In genomic region chr1:167520711-167521206, GRCh38 we compare ENCODE assay signal across 23 cellular contexts. TPM values are rescaled to one million over a fixed set of nuclear protein-coding genes. Genes with fewer than 3 reads are reported as not detected.
DNase-seq lines count a peak whose midpoint lies in the region; ATAC-seq, FAIRE-seq and TF ChIP-seq lines count a peak whose summit lies in the region.
"Had no signal": no experiment of that assay in that cellular context is flagged by ENCODE, and none has a peak within 500 bp of the region (broad histone marks: within the 10 kb centered on the region; RNA-seq: fewer than 3 reads in every experiment).

No MANE protein-coding gene starts in this region.

- H3K4me3 ChIP-seq in DOHH2 (ENCODE audit: low read length) (no peak overlapping the region), LNCaP clone FGC (ENCODE audit: low read depth, low read length) (no peak overlapping the region), kidney (ENCODE audit: low read length in 2 of 2) (no peak overlapping the region), left lung (no peak overlapping the region), breast epithelium (no peak overlapping the region), tibial nerve (no peak overlapping the region)
- H3K4me3 ChIP-seq: coronary artery had no signal

- intact Hi-C loops in kidney (cut with DNase I), result no loop called here
- intact Hi-C loops in left lung (cut with DNase I), result loop anchor here in 1 of 2 donors (10.0 kb wide), 1 partner anchor 446 kb away; no protein-coding TSS in a partner anchor
- intact Hi-C loops in Right ventricle myocardium superior (cut with DNase I), result no loop called here
- intact Hi-C loops in breast epithelium (cut with DNase I; ENCODE audit: low total_unique reads), result no loop called here

- H3K4me2 ChIP-seq in DOHH2 (ENCODE audit: low read length), result no peak overlapping the region
- H3K4me2 ChIP-seq: KMS-11 had no signal

- H3K9me3 Mint-ChIP-seq in WTC11, result peaks cover 5% of the 10 kb centered on the region; the same call in 1 of the 2 replicates
- H3K9me3 Mint-ChIP-seq: activated CD8-positive, alpha-beta T cell treated with anti-CD3 and anti-CD28 coated beads for 36 hours; CD4-positive, CD25-positive, alpha-beta regulatory T cell had no signal

- TF ChIP-seq CTCF in DOHH2 (IDR thresholded peaks at IDR 0.05; ENCODE audit: low read depth, low read length, poor library complexity, severe bottlenecking) (peak; percentile 25), LNCaP clone FGC (IDR thresholded peaks at IDR 0.05; ENCODE audit: control insufficient read depth, extremely low read depth, insufficient read depth) (peak; percentile 32), WTC11 (IDR thresholded peaks at IDR 0.05) (no peak), kidney (IDR thresholded peaks at IDR 0.05; ENCODE audit: borderline replicate concordance, extremely low read depth, insufficient read depth) (peak; percentile 45), left lung (IDR thresholded peaks at IDR 0.05) (no peak), breast epithelium (IDR thresholded peaks at IDR 0.05) (no peak), tibial nerve (IDR thresholded peaks at IDR 0.05) (no peak)

- ATAC-seq in WTC11, result 0 out of 2 replicates have a peak, but pooled peaks have one; percentile 39
- no peak for ATAC-seq in left lung
- ATAC-seq in Right ventricle myocardium superior (ENCODE audit: poor library complexity), result no peak
- ATAC-seq: activated CD8-positive, alpha-beta T cell treated with anti-CD3 and anti-CD28 coated beads for 36 hours had no signal

- no peak for FAIRE-seq in kidney (lab: Jason Lieb, UNC)
- FAIRE-seq: urothelium cell line had no signal

- H3K9me2 ChIP-seq in DOHH2 (replicated peaks; ENCODE audit: control insufficient read depth, low read length), result no peaks in the 10 kb centered on the region

- no peaks in the 10 kb centered on the region for H3K36me3 Mint-ChIP-seq in WTC11

- H3K27me3 ChIP-seq in DOHH2 (ENCODE audit: control insufficient read depth, low read length) (no peaks in the 10 kb centered on the region), left lung (no peaks in the 10 kb centered on the region), breast epithelium (no peaks in the 10 kb centered on the region), tibial nerve (no peaks in the 10 kb centered on the region)

- no peak for TF ChIP-seq EP300 in tibial nerve (IDR thresholded peaks at IDR 0.05)

- H3K4me3 Mint-ChIP-seq in WTC11, result no peak overlapping the region
- H3K4me3 Mint-ChIP-seq: activated CD8-positive, alpha-beta T cell treated with anti-CD3 and anti-CD28 coated beads for 36 hours; nephron progenitor cell had no signal

- DNase-seq in LNCaP clone FGC (ENCODE audit: low read depth) (no peak), WTC11 (ENCODE audit: low spot score) (no peak), kidney (no peak), left lung (no peak), Right ventricle myocardium superior (no peak), breast epithelium (ENCODE audit: low spot score in 2 of 2) (no peak), tibial nerve (ENCODE audit: low spot score in 2 of 2) (no peak)
- DNase-seq: activated CD4-positive, CD25-positive, alpha-beta regulatory T cell treated with anti-CD3 and anti-CD28 coated beads, Interleukin-2, amount 50 U/mL, for 72 hours; activated CD8-positive, alpha-beta T cell treated with anti-CD3 and anti-CD28 coated beads for 36 hours; activated T-cell treated with anti-CD3 and anti-CD28 coated beads, Interleukin-2, amount 50 U/mL, for 1 hour; glutamatergic neuron; HCEC 1CT; NCI-H1105; NCI-H2081; NCI-H446 treated with DMSO at 0.1 percent for 48 hours; nephron progenitor cell; T-helper 9 cell had no signal

- H3K4me1 Mint-ChIP-seq in WTC11, result 0 out of 2 replicates have a peak, but pooled peaks cover 3% of the 10 kb centered on the region

- TF ChIP-seq POLR2A in breast epithelium (IDR thresholded peaks at IDR 0.05), result no peak
- TF ChIP-seq POLR2A in tibial nerve (IDR thresholded peaks at IDR 0.05), result no peak

- H3K36me3 ChIP-seq in DOHH2 (ENCODE audit: control insufficient read depth, low read length) (no peaks in the 10 kb centered on the region), kidney (ENCODE audit: control insufficient read depth in 1 of 2, insufficient read depth in 2 of 2, low read length in 2 of 2) (no peaks in the 10 kb centered on the region), left lung (no peaks in the 10 kb centered on the region), breast epithelium (no peaks in the 10 kb centered on the region), tibial nerve (no peaks in the 10 kb centered on the region)

- H3K9me3 ChIP-seq in DOHH2 (ENCODE audit: control insufficient read depth, insufficient read depth, low read length), result no peaks in the 10 kb centered on the region
- peaks cover 0 to 4% of the 10 kb centered on the region in 2 donors for H3K9me3 ChIP-seq in kidney (ENCODE audit: control insufficient read depth in 1 of 2, low read length in 2 of 2)
- no peaks in the 10 kb centered on the region for H3K9me3 ChIP-seq in left lung
- H3K9me3 ChIP-seq in breast epithelium, result no peaks in the 10 kb centered on the region
- peaks cover 0 to 3% (median 0%) of the 10 kb centered on the region in 4 donors for H3K9me3 ChIP-seq in tibial nerve

- H3K27ac Mint-ChIP-seq in WTC11, result no peak overlapping the region
- H3K27ac Mint-ChIP-seq: activated CD8-positive, alpha-beta T cell treated with anti-CD3 and anti-CD28 coated beads for 36 hours; nephron progenitor cell had no signal

- no peak overlapping the region for H3K9ac ChIP-seq in kidney (ENCODE audit: low read length in 2 of 2)
- H3K9ac ChIP-seq: KMS-11 had no signal

- H4K20me1 ChIP-seq in DOHH2 (ENCODE audit: control insufficient read depth, insufficient read depth, low read depth, low read length), result no peaks in the 10 kb centered on the region

- H3K4me1 ChIP-seq in DOHH2 (ENCODE audit: control insufficient read depth, low read length) (no peaks in the 10 kb centered on the region), kidney (ENCODE audit: control insufficient read depth in 1 of 2, insufficient read depth in 1 of 2, low read depth in 1 of 2, low read length in 2 of 2) (no peaks in the 10 kb centered on the region), left lung (no peaks in the 10 kb centered on the region), breast epithelium (no peaks in the 10 kb centered on the region), tibial nerve (no peaks in the 10 kb centered on the region)

- H3K79me2 ChIP-seq in DOHH2 (ENCODE audit: control insufficient read depth, low read length), result no peaks in the 10 kb centered on the region

- CTCF ChIA-PET in WTC11 (lab: Charles Lee), result interaction anchor here (0.6 to 1.3 kb wide), 2 partner anchors 13 to 265 kb away, joined by 3 to 4 read pairs; no protein-coding TSS in a partner anchor

- POLR2A ChIA-PET in WTC11 (lab: Charles Lee), result no interaction called here

- H3K27ac ChIP-seq in DOHH2 (ENCODE audit: low read depth, low read length) (no peak overlapping the region), kidney (ENCODE audit: low read depth in 2 of 2, low read length in 2 of 2) (no peak overlapping the region), left lung (no peak overlapping the region), breast epithelium (no peak overlapping the region), tibial nerve (no peak overlapping the region)
- H3K27ac ChIP-seq: coronary artery, KMS-11 had no signal

- H3K27me3 Mint-ChIP-seq in WTC11 (ENCODE audit: low read depth), result peaks cover 8% of the 10 kb centered on the region
- H3K27me3 Mint-ChIP-seq: activated CD8-positive, alpha-beta T cell treated with anti-CD3 and anti-CD28 coated beads for 36 hours had no signal

- H3F3A ChIP-seq in DOHH2 (ENCODE audit: control insufficient read depth, insufficient read depth), result no peaks in the 10 kb centered on the region

TF ChIP-seq in WTC11, 78 proteins besides CTCF, POLR2A, EP300 and RAD21:
- no peak for TF ChIP-seq NFE2L1 (CRISPR knock-in tag; IDR thresholded peaks at IDR 0.05)
- no peak for TF ChIP-seq JAZF1 (CRISPR knock-in tag; IDR thresholded peaks at IDR 0.05)
- TF ChIP-seq, protein P1, sequence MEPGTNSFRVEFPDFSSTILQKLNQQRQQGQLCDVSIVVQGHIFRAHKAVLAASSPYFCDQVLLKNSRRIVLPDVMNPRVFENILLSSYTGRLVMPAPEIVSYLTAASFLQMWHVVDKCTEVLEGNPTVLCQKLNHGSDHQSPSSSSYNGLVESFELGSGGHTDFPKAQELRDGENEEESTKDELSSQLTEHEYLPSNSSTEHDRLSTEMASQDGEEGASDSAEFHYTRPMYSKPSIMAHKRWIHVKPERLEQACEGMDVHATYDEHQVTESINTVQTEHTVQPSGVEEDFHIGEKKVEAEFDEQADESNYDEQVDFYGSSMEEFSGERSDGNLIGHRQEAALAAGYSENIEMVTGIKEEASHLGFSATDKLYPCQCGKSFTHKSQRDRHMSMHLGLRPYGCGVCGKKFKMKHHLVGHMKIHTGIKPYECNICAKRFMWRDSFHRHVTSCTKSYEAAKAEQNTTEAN (CRISPR knock-in tag; IDR thresholded peaks at IDR 0.05), result no peak
- no peak for TF ChIP-seq NR1H2 (CRISPR knock-in tag; IDR thresholded peaks at IDR 0.05)
- no peak for TF ChIP-seq ZNF423 (CRISPR knock-in tag; IDR thresholded peaks at IDR 0.05)

RNA-seq across cellular contexts. Expression of gene CD247, which starts 2.4 kb away (rescaled TPM):
- total RNA-seq in WTC11 (2021), result 1.0 to 1.8 TPM (median 1.8 TPM) in 3 replicates
- 7.7 TPM for total RNA-seq in kidney
- 1.8 TPM for polyA plus RNA-seq in kidney (ENCODE audit: insufficient read depth, low read depth, low replicate concordance)
- total RNA-seq in left lung, result 1 to 10 TPM; 5.3 to 5.6 TPM
- total RNA-seq in Right ventricle myocardium superior, result 0.54 TPM
- total RNA-seq in breast epithelium, result 1 to 10 TPM in 2 of 3 donors, under 1 TPM in 1; 0.80 to 2.0 (median 2.0) TPM
- 1 to 10 TPM in 3 of 4 donors, not detected in 1; 1.2 to 1.5 (median 1.4) TPM for total RNA-seq in tibial nerve
- total RNA-seq: fibroblast of lung had no signal
- polyA plus RNA-seq: fibroblast of lung had no signal

RNA-seq across cellular contexts. Expression of gene CREG1, which starts 32.8 kb away (rescaled TPM):
- total RNA-seq in WTC11 (2021) (21.0 to 24.7 TPM (median 21.7 TPM) in 3 replicates), kidney (91.2 TPM), left lung (100 to 1,000 TPM; 132 to 157 TPM), Right ventricle myocardium superior (68.3 TPM), breast epithelium (100 to 1,000 TPM; 156 to 444 (median 190) TPM), tibial nerve (100 to 1,000 TPM; 154 to 191 (median 164) TPM)
- 115 TPM for polyA plus RNA-seq in kidney (ENCODE audit: insufficient read depth, low read depth, low replicate concordance)

Comparison
In these comparisons a context has a peak if more than half of its experiments do, and no peak if none do; other contexts are left out.
1. CTCF ChIP-seq: peak in DOHH2 (single experiment), LNCaP clone FGC (single experiment) and kidney (single experiment); none in WTC11 (single experiment), left lung (0 of 2), breast epithelium (0 of 3) and tibial nerve (0 of 5).